In genomic region chr16:73058221-73058615, GRCh38 we compare ENCODE assay signal across 8 cellular contexts. TPM values are rescaled to one million over a fixed set of nuclear protein-coding genes. Genes with fewer than 3 reads are reported as not detected.
DNase-seq lines count a peak whose midpoint lies in the region; ATAC-seq and TF ChIP-seq lines count a peak whose summit lies in the region.

No MANE protein-coding gene starts in this region.

- H4K8ac ChIP-seq in mesendoderm (ENCODE audit: low read depth, low read length): no peak overlapping the region

- H3K23ac ChIP-seq in mesendoderm (ENCODE audit: low read length): no peak overlapping the region

- no peak overlapping the region for H3K4me2 ChIP-seq in mesendoderm (ENCODE audit: low read length)

- no peak for TF ChIP-seq CTCF in colonic mucosa (IDR thresholded peaks at IDR 0.05)

- no peak overlapping the region for H2BK15ac ChIP-seq in mesendoderm (replicated peaks; ENCODE audit: low read depth)

- no peak overlapping the region for H4K5ac ChIP-seq in mesendoderm (ENCODE audit: low read length)

- no CpG with 5 or more reads among the region's 61 CpGs for WGBS in mesendoderm (ENCODE audit: extremely low coverage, insufficient coverage, low lambda C conversion rate)
- 0 to 1% methylated on average over 16 to 61 of the region's 61 CpGs for WGBS in aorta, 2 donors

- peak overlapping the region; percentile 93 for H3K4ac ChIP-seq in mesendoderm (ENCODE audit: low read depth, low read length)

- H2BK120ac ChIP-seq in mesendoderm (ENCODE audit: low read depth, low read length): peak overlapping the region; percentile 68

- peaks cover 2% of the 10 kb centered on the region for H3K79me1 ChIP-seq in mesendoderm (ENCODE audit: low read length)

- H3K79me2 ChIP-seq in mesendoderm (ENCODE audit: control insufficient read depth, insufficient read depth, low read length): peaks cover 4% of the 10 kb centered on the region

- peak overlapping the region; percentile 49 for H3K4me3 ChIP-seq in colonic mucosa
- no peak overlapping the region for H3K4me3 ChIP-seq in mesendoderm (ENCODE audit: low read length)
- peak overlapping the region; percentile 77 to 100 for H3K4me3 ChIP-seq in aorta (ENCODE audit: low read length in 2 of 2)

- H3K27me3 ChIP-seq in colonic mucosa (peaks cover 3% of the 10 kb centered on the region), mesendoderm (ENCODE audit: insufficient read depth, low read length, poor library complexity) (peaks cover 22% of the 10 kb centered on the region), aorta (ENCODE audit: control insufficient read depth in 1 of 2, insufficient read depth in 2 of 2, low read length in 1 of 2) (no peaks in the 10 kb centered on the region)

- peak overlapping the region; percentile 42 for H3K56ac ChIP-seq in mesendoderm (ENCODE audit: low read length)

- DNase-seq in AG20443 (ENCODE audit: low spot score) (peak; percentile 74), OCI-M1 (lab: John Stamatoyannopoulos, UW) (peak; percentile 5), colonic mucosa (no peak), mesendoderm (no peak), aorta (peak; percentile 73 to 84), pons (ENCODE audit: low spot score) (no peak)

- H2AK5ac ChIP-seq in mesendoderm (ENCODE audit: low read length): no peak overlapping the region

- H3K9ac ChIP-seq in colonic mucosa (ENCODE audit: low read depth in 2 of 2, low read length in 2 of 2): peak overlapping the region in 1 of 2 donors; percentile 75
- peak overlapping the region; percentile 42 for H3K9ac ChIP-seq in mesendoderm (ENCODE audit: low read length)

- peaks cover 7% of the 10 kb centered on the region for H3K4me1 ChIP-seq in colonic mucosa
- peaks cover 7% of the 10 kb centered on the region for H3K4me1 ChIP-seq in mesendoderm (ENCODE audit: control insufficient read depth, low read depth, low read length)
- H3K4me1 ChIP-seq in aorta (ENCODE audit: control insufficient read depth in 1 of 2, insufficient read depth in 2 of 2, low read length in 2 of 2): no peaks in the 10 kb centered on the region

- no peak overlapping the region for H2BK5ac ChIP-seq in mesendoderm (ENCODE audit: low read length)

- H3K9me3 ChIP-seq in colonic mucosa (no peaks in the 10 kb centered on the region), aorta (ENCODE audit: control insufficient read depth, low read length) (no peaks in the 10 kb centered on the region)

- intact Hi-C loops in colonic mucosa (cut with DNase I): no loop called here
- intact Hi-C loops in aorta (cut with DNase I): loop anchor here (5.0 kb wide), 2 partner anchors 34 to 211 kb away; no protein-coding TSS in a partner anchor

- ATAC-seq in GM18520 (IDR thresholded peaks at IDR 0.05; ENCODE audit: unreplicated experiment) (peak; percentile 38), HG02870 (IDR thresholded peaks at IDR 0.05; ENCODE audit: unreplicated experiment) (peak; percentile 69), aorta (ENCODE audit: low FRiP score) (no peak)

- peak overlapping the region; percentile 80 for H3K27ac ChIP-seq in colonic mucosa
- peak overlapping the region; percentile 37 for H3K27ac ChIP-seq in mesendoderm (ENCODE audit: low read depth, low read length)
- H3K27ac ChIP-seq in aorta (ENCODE audit: low read depth in 1 of 2, low read length in 2 of 2): peak overlapping the region; percentile 92 to 100

- H3K18ac ChIP-seq in mesendoderm (ENCODE audit: low read length): peak overlapping the region; percentile 97

- H3K36me3 ChIP-seq in colonic mucosa: no peaks in the 10 kb centered on the region
- no peaks in the 10 kb centered on the region for H3K36me3 ChIP-seq in mesendoderm (ENCODE audit: control insufficient read depth, insufficient read depth, low read length)
- no peaks in the 10 kb centered on the region for H3K36me3 ChIP-seq in aorta (ENCODE audit: control insufficient read depth in 1 of 2, insufficient read depth in 2 of 2, low read length in 1 of 2)

RNA-seq across cellular contexts. Expression of gene ZFHX3, which starts 10.3 kb away (rescaled TPM):
- total RNA-seq in colonic mucosa (10 to 100 TPM; 10.5 to 12.8 TPM), aorta (10 to 100 TPM; 67.4 to 96.9 TPM)
- polyA plus RNA-seq in mesendoderm (2013, experiment 1 of 2): 0.86 TPM
- polyA plus RNA-seq in mesendoderm (2013, experiment 2 of 2): 0.76 TPM
- polyA plus RNA-seq in aorta: 1 to 10 TPM; 4.3 to 8.0 TPM

Comparison
In these comparisons a context has a peak if more than half of its experiments do, and no peak if none do; other contexts are left out.
1. DNase-seq: peak in AG20443 (single experiment), OCI-M1 (single experiment) and aorta (2 of 2); none in colonic mucosa (single experiment), mesendoderm (single experiment) and pons (single experiment).
2. H3K27ac ChIP-seq: peak in every context shown above with its lines; median percentile 96 in aorta; 80 in colonic mucosa; 37 in mesendoderm.
3. RNA of gene ZFHX3, which starts 10.3 kb away (total RNA-seq): 67.4 to 96.9 TPM in aorta; 10.5 to 12.8 TPM in colonic mucosa; every median in the first group is over 4 times any median in the second.